23 cellular contexts compared by ENCODE assay signal in the genomic region with DNA sequence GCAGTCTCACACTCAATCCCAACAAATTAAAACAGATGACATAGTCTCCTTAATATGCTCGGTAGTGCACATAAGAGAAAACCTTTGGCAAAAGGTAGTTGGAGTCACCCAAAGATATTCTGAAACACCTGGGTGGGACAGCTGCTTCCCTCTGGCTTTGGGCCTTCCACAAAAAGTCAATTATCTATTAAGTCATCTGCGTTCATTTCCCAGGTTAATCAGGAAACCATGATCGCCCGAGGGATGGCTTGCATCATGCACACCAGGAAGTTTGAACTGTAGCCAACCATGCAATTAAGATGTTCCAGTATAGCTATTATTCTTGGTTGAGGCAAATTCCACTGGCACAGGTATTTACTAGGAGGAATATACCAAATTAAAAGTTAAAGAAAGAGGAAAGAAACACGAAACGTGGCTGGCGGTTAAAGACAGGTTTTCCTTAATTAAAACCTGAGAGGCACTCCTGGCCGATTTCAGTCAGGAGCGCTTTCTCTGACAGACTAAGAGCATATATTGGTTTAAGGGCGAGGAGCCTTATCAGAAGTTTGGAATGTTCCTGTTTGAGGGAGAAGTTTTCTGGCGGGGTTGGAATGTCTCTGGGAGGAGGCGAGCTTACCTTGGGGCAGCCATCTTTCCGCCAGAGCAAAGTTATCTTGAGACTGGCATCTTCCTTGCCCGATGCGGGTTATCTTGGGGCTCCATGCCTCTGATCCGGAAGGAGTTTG. TPM values are rescaled to one million over a fixed set of nuclear protein-coding genes. Genes with fewer than 3 reads are reported as not detected.
DNase-seq lines count a peak whose midpoint lies in the region; ATAC-seq and TF ChIP-seq lines count a peak whose summit lies in the region.
"Had no signal": no experiment of that assay in that cellular context is flagged by ENCODE, and none has a peak within 500 bp of the region (broad histone marks: within the 10 kb centered on the region; RNA-seq: fewer than 3 reads in every experiment).

No MANE protein-coding gene starts in this region.

- intact Hi-C loops in A673 (cut with micrococcal nuclease; ENCODE audit: unreplicated experiment) = no loop called here
- intact Hi-C loops in left colon (cut with DNase I, micrococcal nuclease) = no loop called here

- no peak overlapping the region for H3K4me3 ChIP-seq in A673 (ENCODE audit: low read depth, low read length, poor library complexity, severe bottlenecking)
- H3K4me3 ChIP-seq: coronary artery, left lung, spleen had no signal

- TF ChIP-seq CTCF in A673 (conservative IDR thresholded peaks at IDR 0.05; ENCODE audit: low read depth, low read length) (no peak), VCaP (conservative IDR thresholded peaks at IDR 0.05) (no peak)

- no peak overlapping the region for H3K27ac ChIP-seq in A673 (ENCODE audit: low read depth, low read length, poor library complexity, severe bottlenecking)
- H3K27ac ChIP-seq in VCaP = peak overlapping the region; percentile 70
- H3K27ac ChIP-seq: coronary artery, left lung, spleen had no signal

- H3K36me3 ChIP-seq in A673 (ENCODE audit: insufficient read depth, low read length, poor library complexity, severe bottlenecking) = no peaks in the 10 kb centered on the region
- H3K36me3 ChIP-seq: left lung, spleen had no signal

- H3K4me1 ChIP-seq in A673 (ENCODE audit: insufficient read depth, low read length, poor library complexity, severe bottlenecking) = peaks cover 5% of the 10 kb centered on the region
- H3K4me1 ChIP-seq: left lung, spleen had no signal

- BruUV-seq in A673 (replicated peaks; lab: Mats Ljungman, UMichigan) = no TSS peak

- CTCF ChIA-PET in A673 (lab: Charles Lee) = no interaction called here

- DNase-seq in A673 (ENCODE audit: low spot score) = peak; percentile 12
- DNase-seq in LoVo (ENCODE audit: low spot score) = peak; percentile 38
- no peak for DNase-seq in left colon
- DNase-seq in medulla oblongata (ENCODE audit: extremely low spot score) = no peak
- no peak for DNase-seq in stimulated activated naive CD8-positive, alpha-beta T cell treated with anti-CD3 and anti-CD28 coated beads, Interleukin-15, Interleukin-2, amounts not matched to agents 100 U/mL and 50 U/mL, for 24 hours
- DNase-seq: activated CD4-positive, CD25-positive, alpha-beta regulatory T cell; activated CD8-positive, alpha-beta T cell treated with anti-CD3 and anti-CD28 coated beads, Interleukin-2, amount 10 ng/mL, durations not matched to agents 7 days and 5 days; activated T-cell treated with anti-CD3 and anti-CD28 coated beads, Interleukin-2, amount 50 U/mL, for 4 hours; CD4-positive, CD25-positive, alpha-beta regulatory T cell; DMS79 treated with DMSO at 0.1 percent for 48 hours; GOT3; KG1; left lung; NCI-H2227 treated with DMSO at 0.1 percent for 48 hours; SHP77 treated with DMSO at 0.1 percent for 48 hours; spleen; stimulated activated CD8-positive, alpha-beta memory T cell treated with anti-CD3 and anti-CD28 coated beads, Interleukin-4, amount 100 ng/mL, for 48 hours had no signal

- ATAC-seq in left colon (peak; percentile 46), HG02588 (IDR thresholded peaks at IDR 0.05; ENCODE audit: unreplicated experiment) (no peak), HG03159 (IDR thresholded peaks at IDR 0.05; ENCODE audit: unreplicated experiment) (no peak)
- ATAC-seq in stimulated activated naive CD8-positive, alpha-beta T cell treated with anti-CD3 and anti-CD28 coated beads, Interleukin-15, Interleukin-2, amounts not matched to agents 100 U/mL and 50 U/mL, for 24 hours = no peak
- ATAC-seq: activated CD8-positive, alpha-beta T cell treated with anti-CD3 and anti-CD28 coated beads, Interleukin-2, amount 10 ng/mL, durations not matched to agents 7 days and 5 days; activated T-cell treated with anti-CD3 and anti-CD28 coated beads, Interleukin-2, amount 50 U/mL, for 4 hours; left lung had no signal

- no peaks in the 10 kb centered on the region for H3K9me3 ChIP-seq in A673 (ENCODE audit: low read depth, low read length, poor library complexity, severe bottlenecking)
- H3K9me3 ChIP-seq: left lung had no signal

- POLR2A ChIA-PET in A673 (lab: Charles Lee; ENCODE audit: low non-redundant PET) = no interaction called here

- H3K27me3 ChIP-seq in A673 (replicated peaks; ENCODE audit: insufficient read depth, low read depth, low read length, poor library complexity) = no peaks in the 10 kb centered on the region
- H3K27me3 ChIP-seq: left lung, spleen had no signal

RNA-seq across cellular contexts. Expression of a gene that starts 19.9 kb away (rescaled TPM):
- total RNA-seq in A673 (2021) (not detected in 2 replicates), left colon (not detected)
- total RNA-seq: activated CD8-positive, alpha-beta T cell treated with anti-CD3 and anti-CD28 coated beads, Interleukin-2, amount 10 ng/mL, durations not matched to agents 7 days and 5 days; activated T-cell treated with anti-CD3 and anti-CD28 coated beads, Interleukin-2, amount 50 U/mL, for 4 hours; CD4-positive, CD25-positive, alpha-beta regulatory T cell; endothelial cell of umbilical vein; left lung; spleen; T-helper 2 cell treated with Interferon-gamma antibody and Interleukin-4, amounts not matched to agents 100 ng/mL and 5 ng/mL, for 36 hours had no signal

Comparison
In these comparisons a context has a peak if more than half of its experiments do, and no peak if none do; other contexts are left out.
1. DNase-seq: peak in A673 (single experiment) and LoVo (single experiment); none in left colon (0 of 2), medulla oblongata (single experiment) and stimulated activated naive CD8-positive, alpha-beta T cell treated with anti-CD3 and anti-CD28 coated beads, Interleukin-15, Interleukin-2, amounts not matched to agents 100 U/mL and 50 U/mL, for 24 hours (single experiment).